ENCODE assay signal across 8 cellular contexts in genomic region chr17:42535400-42536047, GRCh38. TPM values are rescaled to one million over a fixed set of nuclear protein-coding genes. Genes with fewer than 3 reads are reported as not detected.
DNase-seq lines count a peak whose midpoint lies in the region; ATAC-seq and TF ChIP-seq lines count a peak whose summit lies in the region.

No MANE protein-coding gene starts in this region.

- H3K27me3 ChIP-seq in HUES6 (ENCODE audit: control insufficient read depth, insufficient read depth, low read length) (peaks cover 11% of the 10 kb centered on the region), mesenchymal stem cell (ENCODE audit: control insufficient read depth in 1 of 2, insufficient read depth in 1 of 2, low read length in 2 of 2) (no peaks in the 10 kb centered on the region), vagina (no peaks in the 10 kb centered on the region)

- H3K27ac Mint-ChIP-seq in brain, result peak overlapping the region; percentile 66 to 95 (median 93)

- H2AFZ ChIP-seq in mesenchymal stem cell (ENCODE audit: low read depth, low read length), result peak overlapping the region; percentile 37

- H2BK12ac ChIP-seq in mesenchymal stem cell (ENCODE audit: low read length in 2 of 2), result peak overlapping the region; percentile 4 to 98

- H4K91ac ChIP-seq in mesenchymal stem cell (ENCODE audit: low read length), result peak overlapping the region; percentile 71

- H2BK5ac ChIP-seq in mesenchymal stem cell (ENCODE audit: low read depth, low read length, poor library complexity, severe bottlenecking), result no peak overlapping the region

- peak overlapping the region; percentile 88 for H3K4me2 ChIP-seq in mesenchymal stem cell (ENCODE audit: low read length, poor library complexity, severe bottlenecking)

- H3K9ac ChIP-seq in HUES6 (ENCODE audit: low read length) (peak overlapping the region; percentile 88), mesenchymal stem cell (ENCODE audit: low read length) (peak overlapping the region; percentile 92)

- H3K4ac ChIP-seq in mesenchymal stem cell (ENCODE audit: low read depth in 1 of 2, low read length in 2 of 2), result peak overlapping the region; percentile 79 to 99

- no peaks in the 10 kb centered on the region for H3K9me3 Mint-ChIP-seq in brain

- H3K4me1 ChIP-seq in HUES6 (ENCODE audit: control insufficient read depth, insufficient read depth, low read length) (peaks cover 24% of the 10 kb centered on the region), mesenchymal stem cell (ENCODE audit: control insufficient read depth, insufficient read depth, low read depth, low read length) (peaks cover 23% of the 10 kb centered on the region), vagina (peaks cover 37% of the 10 kb centered on the region)

- H2BK120ac ChIP-seq in mesenchymal stem cell (ENCODE audit: low read depth, low read length), result peak overlapping the region; percentile 36

- TF ChIP-seq POLR2A in vagina (IDR thresholded peaks at IDR 0.05), result no peak

- H3K36me3 Mint-ChIP-seq in brain, result peaks cover 8% of the 10 kb centered on the region

- H3K18ac ChIP-seq in mesenchymal stem cell (ENCODE audit: low read depth in 1 of 2, low read length in 2 of 2), result peak overlapping the region; percentile 12 to 96

- DNase-seq in GM12864 (ENCODE audit: low read depth), result no peak
- no peak for DNase-seq in mesenchymal stem cell
- DNase-seq in vagina (ENCODE audit: extremely low spot score in 2 of 2), result no peak
- DNase-seq in activated CD4-positive, alpha-beta T cell treated with anti-CD3 and anti-CD28 coated beads, Interleukin-2, amount 50 U/mL, for 4 hours, result no peak

- ATAC-seq in GM21717 (IDR thresholded peaks at IDR 0.05; ENCODE audit: unreplicated experiment) (no peak), HG03565 (IDR thresholded peaks at IDR 0.05; ENCODE audit: unreplicated experiment) (no peak)

- 49% methylated on average over 21 of the region's 21 CpGs for WGBS in mesenchymal stem cell

- H2BK15ac ChIP-seq in mesenchymal stem cell (ENCODE audit: low read depth, poor library complexity, severe bottlenecking), result no peak overlapping the region

- H3K4me3 Mint-ChIP-seq in brain, result peak overlapping the region; percentile 77 to 91 (median 81)

- peak overlapping the region; percentile 53 for H4K8ac ChIP-seq in mesenchymal stem cell (ENCODE audit: low read length)

- TF ChIP-seq CTCF in GM12864 (IDR thresholded peaks at IDR 0.05; ENCODE audit: low read depth, low read length, missing control alignments), result no peak
- TF ChIP-seq CTCF in brain (conservative IDR thresholded peaks at IDR 0.05), result no peak
- no peak for TF ChIP-seq CTCF in vagina (IDR thresholded peaks at IDR 0.05)

- peaks cover 13% of the 10 kb centered on the region for H3K79me1 ChIP-seq in mesenchymal stem cell (replicated peaks; ENCODE audit: low read length, poor library complexity, severe bottlenecking)

- intact Hi-C loops in vagina (cut with DNase I), result no loop called here

- peak overlapping the region in 1 of 2 experiments; percentile 66 for H3K14ac ChIP-seq in mesenchymal stem cell (ENCODE audit: low read length in 2 of 2)

- H3K4me3 ChIP-seq in GM12864 (ENCODE audit: low read depth, low read length), result peak overlapping the region; percentile 60
- peak overlapping the region; percentile 74 for H3K4me3 ChIP-seq in HUES6 (ENCODE audit: low read depth, low read length)
- H3K4me3 ChIP-seq in mesenchymal stem cell (ENCODE audit: insufficient read depth in 1 of 2, low read depth in 1 of 2, low read length in 2 of 2), result peak overlapping the region; percentile 54 to 95
- peak overlapping the region; percentile 62 to 95 for H3K4me3 ChIP-seq in vagina

- H3K9me3 ChIP-seq in HUES6 (ENCODE audit: control insufficient read depth, insufficient read depth, low read depth, low read length), result no peaks in the 10 kb centered on the region
- H3K9me3 ChIP-seq in mesenchymal stem cell (ENCODE audit: control insufficient read depth, low read length), result no peaks in the 10 kb centered on the region
- no peaks in the 10 kb centered on the region for H3K9me3 ChIP-seq in vagina

- H3K23ac ChIP-seq in mesenchymal stem cell (ENCODE audit: low read length in 2 of 2), result peak overlapping the region in 1 of 2 experiments; percentile 73

- H3K36me3 ChIP-seq in HUES6 (ENCODE audit: control insufficient read depth, insufficient read depth, low read length) (peaks cover 13% of the 10 kb centered on the region), mesenchymal stem cell (ENCODE audit: control insufficient read depth in 1 of 2, insufficient read depth in 2 of 2, low read depth in 1 of 2, low read length in 2 of 2) (peaks cover 20 to 24% of the 10 kb centered on the region in 2 experiments), vagina (peaks cover 0 to 15% of the 10 kb centered on the region in 2 donors)

- H3K27ac ChIP-seq in HUES6 (ENCODE audit: low read depth, low read length) (peak overlapping the region; percentile 5; the same call in 1 of the 2 replicates), mesenchymal stem cell (ENCODE audit: low read length, poor library complexity, severe bottlenecking) (peak overlapping the region; percentile 31), vagina (peak overlapping the region; percentile 92)

- H3K27me3 Mint-ChIP-seq in brain, result peaks cover 4% of the 10 kb centered on the region

- peak overlapping the region; percentile 60 for H2AK5ac ChIP-seq in mesenchymal stem cell (ENCODE audit: low read length, severe bottlenecking)

- H3K4me1 Mint-ChIP-seq in brain, result peaks cover 45% of the 10 kb centered on the region

RNA-seq across cellular contexts. Expression of gene NAGLU, which starts 0.5 kb away (rescaled TPM):
- 16.6 TPM for polyA plus RNA-seq in brain (ENCODE audit: insufficient read depth, low read depth, low replicate concordance)
- 51.2 TPM for polyA plus RNA-seq in mesenchymal stem cell (2013, experiment 1 of 2)
- 52.1 TPM for polyA plus RNA-seq in mesenchymal stem cell (2013, experiment 2 of 2)
- 24.6 TPM for total RNA-seq in vagina

RNA-seq across cellular contexts. Expression of gene HSD17B1, which starts 17.2 kb away (rescaled TPM):
- polyA plus RNA-seq in brain (ENCODE audit: insufficient read depth, low read depth, low replicate concordance), result 0.97 TPM
- polyA plus RNA-seq in mesenchymal stem cell (2013, experiment 1 of 2), result 0.57 TPM
- 0.59 TPM for polyA plus RNA-seq in mesenchymal stem cell (2013, experiment 2 of 2)
- total RNA-seq in vagina, result 2.0 TPM

RNA-seq across cellular contexts. Expression of gene COASY, which starts 26.4 kb away (rescaled TPM):
- polyA plus RNA-seq in brain (ENCODE audit: insufficient read depth, low read depth, low replicate concordance), result 116 TPM
- 77.2 TPM for polyA plus RNA-seq in mesenchymal stem cell (2013, experiment 1 of 2)
- 75.7 TPM for polyA plus RNA-seq in mesenchymal stem cell (2013, experiment 2 of 2)
- 24.8 TPM for total RNA-seq in vagina

RNA-seq across cellular contexts. Expression of gene MLX, which starts 31.4 kb away (rescaled TPM):
- 49.5 TPM for polyA plus RNA-seq in brain (ENCODE audit: insufficient read depth, low read depth, low replicate concordance)
- 45.3 TPM for polyA plus RNA-seq in mesenchymal stem cell (2013, experiment 1 of 2)
- polyA plus RNA-seq in mesenchymal stem cell (2013, experiment 2 of 2), result 45.3 TPM
- 33.9 TPM for total RNA-seq in vagina

RNA-seq across cellular contexts. Expression of gene PSMC3IP, which starts 42.0 kb away (rescaled TPM):
- 23.6 TPM for polyA plus RNA-seq in brain (ENCODE audit: insufficient read depth, low read depth, low replicate concordance)
- 5.2 TPM for polyA plus RNA-seq in mesenchymal stem cell (2013, experiment 1 of 2)
- 4.7 TPM for polyA plus RNA-seq in mesenchymal stem cell (2013, experiment 2 of 2)
- 0.98 TPM for total RNA-seq in vagina

Comparison
In these comparisons a context has a peak if more than half of its experiments do, and no peak if none do; other contexts are left out.
1. H3K27ac ChIP-seq: peak in every context shown above with its lines; median percentile 92 in vagina; 31 in mesenchymal stem cell; 5 in HUES6.